Comparison of ENCODE assay signal across 11 cellular contexts in genomic region chr6:85574932-85575598, GRCh38. TPM values are rescaled to one million over a fixed set of nuclear protein-coding genes. Genes with fewer than 3 reads are reported as not detected.
DNase-seq lines count a peak whose midpoint lies in the region; FAIRE-seq and TF ChIP-seq lines count a peak whose summit lies in the region.
"Had no signal": no experiment of that assay in that cellular context is flagged by ENCODE, and none has a peak within 500 bp of the region (broad histone marks: within the 10 kb centered on the region; RNA-seq: fewer than 3 reads in every experiment).

No MANE protein-coding gene starts in this region.

- peaks cover 14% of the 10 kb centered on the region for H3K79me1 ChIP-seq in mesenchymal stem cell (replicated peaks; ENCODE audit: low read length, poor library complexity, severe bottlenecking)

- H3K36me3 ChIP-seq in mesenchymal stem cell (ENCODE audit: control insufficient read depth in 1 of 2, insufficient read depth in 2 of 2, low read depth in 1 of 2, low read length in 2 of 2) (peaks cover 13 to 30% of the 10 kb centered on the region in 2 experiments), HAP-1 (replicated peaks) (peaks cover 4% of the 10 kb centered on the region; the same call in 1 of the 2 replicates)

- H2AK5ac ChIP-seq in mesenchymal stem cell (ENCODE audit: low read length, severe bottlenecking): no peak overlapping the region

- H4K8ac ChIP-seq in mesenchymal stem cell (ENCODE audit: low read length): no peak overlapping the region

- peak; percentile 29 for FAIRE-seq in D721Med (lab: Jason Lieb, UNC)
- FAIRE-seq: H1 had no signal

- no peak overlapping the region for H3K4me3 ChIP-seq in mesenchymal stem cell (ENCODE audit: insufficient read depth in 1 of 2, low read depth in 1 of 2, low read length in 2 of 2)
- no peak overlapping the region for H3K4me3 ChIP-seq in HAP-1

- H2BK12ac ChIP-seq in mesenchymal stem cell (ENCODE audit: low read length in 2 of 2): no peak overlapping the region

- no peak for TF ChIP-seq CTCF in D721Med (IDR thresholded peaks at IDR 0.05; ENCODE audit: insufficient read depth, missing control alignments)

- H2BK15ac ChIP-seq in mesenchymal stem cell (ENCODE audit: low read depth, poor library complexity, severe bottlenecking): no peak overlapping the region

- no peak overlapping the region for H3K4ac ChIP-seq in mesenchymal stem cell (ENCODE audit: low read depth in 1 of 2, low read length in 2 of 2)

- H3K4me1 ChIP-seq in mesenchymal stem cell (ENCODE audit: control insufficient read depth, insufficient read depth, low read depth, low read length) (peaks cover 4% of the 10 kb centered on the region), HAP-1 (peaks cover 8% of the 10 kb centered on the region)

- no peak overlapping the region for H3K14ac ChIP-seq in mesenchymal stem cell (ENCODE audit: low read length in 2 of 2)

- H3K27me3 ChIP-seq in mesenchymal stem cell (ENCODE audit: control insufficient read depth in 1 of 2, insufficient read depth in 1 of 2, low read length in 2 of 2) (no peaks in the 10 kb centered on the region), HAP-1 (ENCODE audit: low read depth) (no peaks in the 10 kb centered on the region)

- no peak overlapping the region for H2AFZ ChIP-seq in mesenchymal stem cell (ENCODE audit: low read depth, low read length)

- H3K18ac ChIP-seq in mesenchymal stem cell (ENCODE audit: low read depth in 1 of 2, low read length in 2 of 2): no peak overlapping the region

- in situ Hi-C loops in HAP-1 (cut with MboI; ENCODE audit: low sequenced_read_pairs): no loop called here

- H4K91ac ChIP-seq in mesenchymal stem cell (ENCODE audit: low read length): no peak overlapping the region

- peak overlapping the region; percentile 3 for H3K4me2 ChIP-seq in mesenchymal stem cell (ENCODE audit: low read length, poor library complexity, severe bottlenecking)

- no peak for DNase-seq in D721Med (ENCODE audit: insufficient read length, low spot score)
- peak; percentile 55 for DNase-seq in HT1080 (ENCODE audit: low read depth)
- peak; percentile 73 for DNase-seq in dermis blood vessel endothelial cell
- DNase-seq in mesenchymal stem cell: peak; percentile 50
- no peak for DNase-seq in iPS-NIHi11 (ENCODE audit: low spot score)
- DNase-seq in HAP-1 (ENCODE audit: low spot score in 2 of 2): no peak
- no peak for DNase-seq in Ammon's horn (ENCODE audit: low spot score)
- DNase-seq in NCI-H2107 (lab: John Stamatoyannopoulos, UW): no peak
- DNase-seq: activated T-cell treated with anti-CD3 and anti-CD28 coated beads, Interleukin-2, amount 50 U/mL, for 1 hour; head of caudate nucleus had no signal

- H3K9ac ChIP-seq in mesenchymal stem cell (ENCODE audit: low read length): no peak overlapping the region

- no peaks in the 10 kb centered on the region for H3K9me3 ChIP-seq in mesenchymal stem cell (ENCODE audit: control insufficient read depth, low read length)
- H3K9me3 ChIP-seq in HAP-1: no peaks in the 10 kb centered on the region

- no peak overlapping the region for H2BK120ac ChIP-seq in mesenchymal stem cell (ENCODE audit: low read depth, low read length)

- peak overlapping the region; percentile 61 for H3K27ac ChIP-seq in mesenchymal stem cell (ENCODE audit: low read length, poor library complexity, severe bottlenecking)

- no peak overlapping the region for H2BK5ac ChIP-seq in mesenchymal stem cell (ENCODE audit: low read depth, low read length, poor library complexity, severe bottlenecking)

- no peak overlapping the region for H3K23ac ChIP-seq in mesenchymal stem cell (ENCODE audit: low read length in 2 of 2)

RNA-seq across cellular contexts. Expression of gene SNX14, which starts 18.6 kb away (rescaled TPM):
- 86.3 and 87.8 TPM in 2 replicates for total RNA-seq in HT1080 (2014; rRNA removed; shearing (Covaris generic))
- polyA plus RNA-seq in HT1080 (2015; cell fraction: cytosol; rRNA removed): 68.1 and 84.2 TPM in 2 replicates
- polyA plus RNA-seq in HT1080 (2015; cell fraction: nucleus; rRNA removed): 223 and 232 TPM in 2 replicates
- 138 and 159 TPM in 2 replicates for total RNA-seq in dermis blood vessel endothelial cell
- 51.7 TPM for polyA plus RNA-seq in mesenchymal stem cell (2013, experiment 1 of 2)
- polyA plus RNA-seq in mesenchymal stem cell (2013, experiment 2 of 2): 55.6 TPM

Comparison
In these comparisons a context has a peak if more than half of its experiments do, and no peak if none do; other contexts are left out.
1. DNase-seq: peak in HT1080 (single experiment), dermis blood vessel endothelial cell (single experiment) and mesenchymal stem cell (single experiment); none in D721Med (single experiment), iPS-NIHi11 (single experiment), HAP-1 (0 of 2), Ammon's horn (single experiment) and NCI-H2107 (single experiment).